ENCODE assay signal across 18 cellular contexts in genomic region chrX:37405954-37406353, GRCh38. TPM values are rescaled to one million over a fixed set of nuclear protein-coding genes. Genes with fewer than 3 reads are reported as not detected.
DNase-seq lines count a peak whose midpoint lies in the region; FAIRE-seq and TF ChIP-seq lines count a peak whose summit lies in the region.
"Had no signal": no experiment of that assay in that cellular context is flagged by ENCODE, and none has a peak within 500 bp of the region (broad histone marks: within the 10 kb centered on the region; RNA-seq: fewer than 3 reads in every experiment).

No MANE protein-coding gene starts in this region.

- H3K27ac ChIP-seq in mesodermal cell (ENCODE audit: low read depth, low read length, severe bottlenecking): peak overlapping the region; percentile 69
- H3K27ac ChIP-seq in small intestine (ENCODE audit: low read depth in 1 of 2, low read length in 1 of 2): no peak overlapping the region
- H3K27ac ChIP-seq: C4-2B, testis had no signal

- H3K4me1 ChIP-seq in mesodermal cell (ENCODE audit: control insufficient read depth, insufficient read depth, low read length, poor library complexity, severe bottlenecking) (peaks cover 11% of the 10 kb centered on the region), small intestine (ENCODE audit: control insufficient read depth in 2 of 2, insufficient read depth in 1 of 2, low read depth in 1 of 2, low read length in 1 of 2) (no peaks in the 10 kb centered on the region)
- H3K4me1 ChIP-seq: testis had no signal

- H3K9me3 ChIP-seq in mesodermal cell (ENCODE audit: control insufficient read depth, low read length): no peaks in the 10 kb centered on the region
- no peaks in the 10 kb centered on the region for H3K9me3 ChIP-seq in small intestine (ENCODE audit: control insufficient read depth, low read depth)
- H3K9me3 ChIP-seq: testis had no signal

- no peaks in the 10 kb centered on the region for H3K27me3 ChIP-seq in small intestine (ENCODE audit: control insufficient read depth in 2 of 2, insufficient read depth in 2 of 2, low read length in 2 of 2)
- H3K27me3 ChIP-seq: testis had no signal

- H3K4me3 ChIP-seq in cardiac fibroblast (replicated peaks in 1 of 2; ENCODE audit: low read depth in 2 of 2, low read length in 2 of 2) (no peak overlapping the region), mesodermal cell (ENCODE audit: extremely low read depth, insufficient read depth, low read length, poor library complexity, severe bottlenecking) (no peak overlapping the region), small intestine (ENCODE audit: low read depth in 1 of 2, low read length in 2 of 2) (no peak overlapping the region)
- H3K4me3 ChIP-seq: testis had no signal

- WGBS in mesodermal cell (ENCODE audit: insufficient coverage in 2 of 2), 2 experiments: 100% methylated on average over 1 of the region's 2 CpGs
- 65 to 68% (median 65%) methylated on average over 2 of the region's 2 CpGs for WGBS in small intestine, 3 donors

- no peak for FAIRE-seq in small intestine (lab: Jason Lieb, UNC)

- TF ChIP-seq CTCF in cardiac fibroblast (IDR thresholded peaks at IDR 0.05; ENCODE audit: low read depth, low read length): no peak

- H3K36me3 ChIP-seq in mesodermal cell (ENCODE audit: control insufficient read depth, insufficient read depth, low read length) (no peaks in the 10 kb centered on the region), small intestine (ENCODE audit: control insufficient read depth in 2 of 2, insufficient read depth in 2 of 2, low read length in 2 of 2) (no peaks in the 10 kb centered on the region)

- DNase-seq in Daoy (ENCODE audit: low read depth) (peak; percentile 2), M059J (ENCODE audit: low read depth) (peak; percentile 76), cardiac fibroblast (ENCODE audit: low read depth in 2 of 2) (peak; percentile 66 to 74), small intestine (no peak), DMS53 treated with DMSO at 0.1 percent for 48 hours (lab: John Stamatoyannopoulos, UW; ENCODE audit: unreplicated experiment) (no peak), globus pallidus (ENCODE audit: low spot score) (no peak), AG20443 (ENCODE audit: low spot score) (no peak)
- DNase-seq: activated CD8-positive, alpha-beta T cell treated with anti-CD3 and anti-CD28 coated beads for 36 hours; anterior cingulate cortex; DMS53; NCI-H1930; NCI-H524 treated with DMSO at 0.1 percent for 48 hours; PC-3; stimulated activated CD4-positive, alpha-beta T cell treated with anti-CD3 and anti-CD28 coated beads, Interleukin-4, amount 100 ng/mL, for 24 hours; testis had no signal

RNA-seq across cellular contexts. Expression of gene PRRG1, which starts 56.8 kb away (rescaled TPM):
- total RNA-seq in Daoy (2014; rRNA removed; shearing (Covaris generic)): 2.7 and 4.3 TPM in 2 replicates
- total RNA-seq in M059J (2014; rRNA removed; shearing (Covaris generic)): 14.9 and 18.4 TPM in 2 replicates
- 10.7 TPM for polyA plus RNA-seq in mesodermal cell (2013, experiment 1 of 2)
- polyA plus RNA-seq in mesodermal cell (2013, experiment 2 of 2): 11.1 TPM
- polyA plus RNA-seq in small intestine: 1 to 10 TPM; 1.6 to 3.8 (median 2.0) TPM
- total RNA-seq: activated CD8-positive, alpha-beta T cell treated with anti-CD3 and anti-CD28 coated beads for 36 hours; activated T-helper 17 cell treated with anti-CD3 and anti-CD28 coated beads, Interleukin-2, amount 50 U/mL, for 72 hours had no signal

Comparison
In these comparisons a context has a peak if more than half of its experiments do, and no peak if none do; other contexts are left out.
1. DNase-seq: peak in Daoy (single experiment), M059J (single experiment) and cardiac fibroblast (2 of 2); none in small intestine (single experiment), DMS53 treated with DMSO at 0.1 percent for 48 hours (single experiment), globus pallidus (single experiment) and AG20443 (single experiment).